1 cellular context compared by ENCODE assay signal in the genomic region with DNA sequence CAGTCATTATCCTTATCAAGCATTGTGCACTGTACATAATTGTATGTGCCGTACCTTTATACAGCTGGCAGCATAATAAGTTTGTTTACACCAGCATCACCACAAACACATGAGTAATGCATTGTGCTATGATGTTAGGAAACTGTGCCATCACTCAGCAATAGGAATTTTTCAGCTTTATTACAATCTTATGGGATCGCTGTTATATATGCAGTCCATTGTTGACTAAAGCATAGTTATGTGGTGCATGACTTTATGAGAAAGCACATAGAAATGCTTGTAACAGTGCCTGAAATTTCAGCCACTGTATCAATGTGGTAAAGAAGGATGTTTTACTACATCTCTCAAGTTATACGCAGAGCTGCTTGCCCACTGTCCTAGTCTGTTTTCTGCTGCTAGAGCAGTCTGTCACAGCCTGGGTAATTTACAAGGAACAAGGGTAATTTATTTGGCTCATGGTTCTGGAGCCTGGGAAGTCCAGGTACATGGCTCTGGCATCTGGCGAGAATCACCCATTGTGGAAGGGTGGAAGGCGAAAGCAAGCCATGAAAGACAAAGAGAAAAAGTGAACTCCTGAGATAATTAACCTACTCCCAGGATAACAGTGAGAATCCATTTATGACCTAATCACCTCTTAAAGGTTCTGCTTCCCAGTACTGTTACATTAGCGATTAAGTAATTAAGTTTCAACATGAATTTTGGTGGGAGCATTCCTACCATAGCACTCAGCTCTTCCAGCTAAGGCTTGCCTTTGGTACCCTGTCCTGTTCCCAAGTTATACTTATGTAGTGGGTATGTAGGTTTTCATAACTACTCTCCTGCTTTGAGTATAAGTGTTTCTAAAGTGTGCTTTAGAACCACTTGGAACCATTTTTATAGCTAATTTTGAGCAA.
TF ChIP-seq lines count a peak whose summit lies in the region.

No MANE protein-coding gene starts in this region.

TF ChIP-seq in IMR-90, 13 proteins besides CTCF, POLR2A, EP300 and RAD21:
- TF ChIP-seq BHLHE40 (IDR thresholded peaks at IDR 0.05; ENCODE audit: low read depth, low read length) (peak; percentile 66), CHD1 (IDR thresholded peaks at IDR 0.05; ENCODE audit: low read depth, low read length) (no peak), NFE2L2 (IDR thresholded peaks at IDR 0.05; ENCODE audit: low read depth, low read length) (no peak), MAFK (IDR thresholded peaks at IDR 0.05; ENCODE audit: low read depth, low read length) (peak; percentile 21), FOS (IDR thresholded peaks at IDR 0.05; ENCODE audit: low read depth, low read length) (peak; percentile 83), MXI1 (IDR thresholded peaks at IDR 0.05; ENCODE audit: borderline replicate concordance, low read depth, low read length) (no peak), RFX5 (IDR thresholded peaks at IDR 0.05; ENCODE audit: low read depth, low read length) (no peak), RCOR1 (IDR thresholded peaks at IDR 0.05; ENCODE audit: insufficient replicate concordance, low read length) (peak; percentile 91), SMC3 (IDR thresholded peaks at IDR 0.05; ENCODE audit: low read depth, low read length) (no peak), MAZ (IDR thresholded peaks at IDR 0.05; ENCODE audit: borderline replicate concordance, low read depth, low read length) (no peak), CEBPB (IDR thresholded peaks at IDR 0.05; ENCODE audit: low read depth, low read length) (peak; percentile 82)
- TF ChIP-seq, protein P1, sequence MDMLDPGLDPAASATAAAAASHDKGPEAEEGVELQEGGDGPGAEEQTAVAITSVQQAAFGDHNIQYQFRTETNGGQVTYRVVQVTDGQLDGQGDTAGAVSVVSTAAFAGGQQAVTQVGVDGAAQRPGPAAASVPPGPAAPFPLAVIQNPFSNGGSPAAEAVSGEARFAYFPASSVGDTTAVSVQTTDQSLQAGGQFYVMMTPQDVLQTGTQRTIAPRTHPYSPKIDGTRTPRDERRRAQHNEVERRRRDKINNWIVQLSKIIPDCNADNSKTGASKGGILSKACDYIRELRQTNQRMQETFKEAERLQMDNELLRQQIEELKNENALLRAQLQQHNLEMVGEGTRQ (IDR thresholded peaks at IDR 0.05; ENCODE audit: low read depth, low read length), result no peak
- TF ChIP-seq, protein P2, sequence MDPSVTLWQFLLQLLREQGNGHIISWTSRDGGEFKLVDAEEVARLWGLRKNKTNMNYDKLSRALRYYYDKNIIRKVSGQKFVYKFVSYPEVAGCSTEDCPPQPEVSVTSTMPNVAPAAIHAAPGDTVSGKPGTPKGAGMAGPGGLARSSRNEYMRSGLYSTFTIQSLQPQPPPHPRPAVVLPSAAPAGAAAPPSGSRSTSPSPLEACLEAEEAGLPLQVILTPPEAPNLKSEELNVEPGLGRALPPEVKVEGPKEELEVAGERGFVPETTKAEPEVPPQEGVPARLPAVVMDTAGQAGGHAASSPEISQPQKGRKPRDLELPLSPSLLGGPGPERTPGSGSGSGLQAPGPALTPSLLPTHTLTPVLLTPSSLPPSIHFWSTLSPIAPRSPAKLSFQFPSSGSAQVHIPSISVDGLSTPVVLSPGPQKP (IDR thresholded peaks at IDR 0.05; ENCODE audit: borderline replicate concordance, low read depth, low read length), result no peak
